In genomic region chr17:81867952-81868673, GRCh38 we compare ENCODE assay signal across 1 cellular context.
TF ChIP-seq lines count a peak whose summit lies in the region.

No MANE protein-coding gene starts in this region.

TF ChIP-seq in HepG2, 621 proteins besides CTCF, POLR2A, EP300 and RAD21 (continued from another document and continues in another):
- TF ChIP-seq, protein P1, sequence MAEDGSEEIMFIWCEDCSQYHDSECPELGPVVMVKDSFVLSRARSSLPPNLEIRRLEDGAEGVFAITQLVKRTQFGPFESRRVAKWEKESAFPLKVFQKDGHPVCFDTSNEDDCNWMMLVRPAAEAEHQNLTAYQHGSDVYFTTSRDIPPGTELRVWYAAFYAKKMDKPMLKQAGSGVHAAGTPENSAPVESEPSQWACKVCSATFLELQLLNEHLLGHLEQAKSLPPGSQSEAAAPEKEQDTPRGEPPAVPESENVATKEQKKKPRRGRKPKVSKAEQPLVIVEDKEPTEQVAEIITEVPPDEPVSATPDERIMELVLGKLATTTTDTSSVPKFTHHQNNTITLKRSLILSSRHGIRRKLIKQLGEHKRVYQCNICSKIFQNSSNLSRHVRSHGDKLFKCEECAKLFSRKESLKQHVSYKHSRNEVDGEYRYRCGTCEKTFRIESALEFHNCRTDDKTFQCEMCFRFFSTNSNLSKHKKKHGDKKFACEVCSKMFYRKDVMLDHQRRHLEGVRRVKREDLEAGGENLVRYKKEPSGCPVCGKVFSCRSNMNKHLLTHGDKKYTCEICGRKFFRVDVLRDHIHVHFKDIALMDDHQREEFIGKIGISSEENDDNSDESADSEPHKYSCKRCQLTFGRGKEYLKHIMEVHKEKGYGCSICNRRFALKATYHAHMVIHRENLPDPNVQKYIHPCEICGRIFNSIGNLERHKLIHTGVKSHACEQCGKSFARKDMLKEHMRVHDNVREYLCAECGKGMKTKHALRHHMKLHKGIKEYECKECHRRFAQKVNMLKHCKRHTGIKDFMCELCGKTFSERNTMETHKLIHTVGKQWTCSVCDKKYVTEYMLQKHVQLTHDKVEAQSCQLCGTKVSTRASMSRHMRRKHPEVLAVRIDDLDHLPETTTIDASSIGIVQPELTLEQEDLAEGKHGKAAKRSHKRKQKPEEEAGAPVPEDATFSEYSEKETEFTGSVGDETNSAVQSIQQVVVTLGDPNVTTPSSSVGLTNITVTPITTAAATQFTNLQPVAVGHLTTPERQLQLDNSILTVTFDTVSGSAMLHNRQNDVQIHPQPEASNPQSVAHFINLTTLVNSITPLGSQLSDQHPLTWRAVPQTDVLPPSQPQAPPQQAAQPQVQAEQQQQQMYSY (CRISPR knock-in tag; IDR thresholded peaks at IDR 0.05): no peak
- TF ChIP-seq RARA (CRISPR knock-in tag; IDR thresholded peaks at IDR 0.05) (no peak), TBP (CRISPR knock-in tag; IDR thresholded peaks at IDR 0.05) (no peak), NCOA2 (CRISPR knock-in tag; IDR thresholded peaks at IDR 0.05) (0 out of 2 replicates have a peak, but pooled peaks have one; percentile 12), DMAP1 (CRISPR knock-in tag; IDR thresholded peaks at IDR 0.05) (no peak), HMG20B (CRISPR knock-in tag; conservative IDR thresholded peaks at IDR 0.05) (no peak), SUZ12 (IDR thresholded peaks at IDR 0.05; ENCODE audit: low read depth, low read length) (no peak), KLF13 (CRISPR knock-in tag; IDR thresholded peaks at IDR 0.05) (0 out of 2 replicates have a peak, but pooled peaks have one; percentile 35), TCF12 (IDR thresholded peaks at IDR 0.05) (no peak), TCF12 (CRISPR knock-in tag; IDR thresholded peaks at IDR 0.05) (peak; percentile 68; the same call in 1 of the 2 replicates), ZNF746 (CRISPR knock-in tag; IDR thresholded peaks at IDR 0.05) (no peak; the same call in 1 of the 2 replicates), MAF1 (CRISPR knock-in tag; IDR thresholded peaks at IDR 0.05; ENCODE audit: borderline replicate concordance) (no peak), ZEB1 (IDR thresholded peaks at IDR 0.05; ENCODE audit: insufficient replicate concordance, low read depth) (no peak), ZNF33B (CRISPR knock-in tag; IDR thresholded peaks at IDR 0.05) (no peak), GABPB1 (CRISPR knock-in tag; IDR thresholded peaks at IDR 0.05) (peak; percentile 31), ZNF205 (CRISPR knock-in tag; IDR thresholded peaks at IDR 0.05) (peak; percentile 13), CREB1 (IDR thresholded peaks at IDR 0.05) (no peak), CREB1 (CRISPR knock-in tag; IDR thresholded peaks at IDR 0.05) (no peak), TEAD2 (CRISPR knock-in tag; IDR thresholded peaks at IDR 0.05) (no peak), ZNF552 (CRISPR knock-in tag; IDR thresholded peaks at IDR 0.05; ENCODE audit: borderline replicate concordance) (peak; percentile 75; the same call in 1 of the 2 replicates), CCDC6 (CRISPR knock-in tag; IDR thresholded peaks at IDR 0.05) (0 out of 2 replicates have a peak, but pooled peaks have one; percentile 23), SMARCC2 (IDR thresholded peaks at IDR 0.05) (no peak), ZNF432 (CRISPR knock-in tag; IDR thresholded peaks at IDR 0.05; ENCODE audit: borderline replicate concordance) (no peak), ZMAT5 (CRISPR knock-in tag; IDR thresholded peaks at IDR 0.05; ENCODE audit: borderline replicate concordance, low read depth) (no peak), MIER2 (CRISPR knock-in tag; IDR thresholded peaks at IDR 0.05) (no peak), DPF2 (CRISPR knock-in tag; IDR thresholded peaks at IDR 0.05; ENCODE audit: borderline replicate concordance, low read depth) (no peak), DNMT3B (CRISPR knock-in tag; conservative IDR thresholded peaks at IDR 0.05) (no peak), ZFP90 (CRISPR knock-in tag; IDR thresholded peaks at IDR 0.05; ENCODE audit: borderline replicate concordance) (no peak; the same call in 1 of the 2 replicates), AHR (CRISPR knock-in tag; IDR thresholded peaks at IDR 0.05) (no peak), ATF3 (CRISPR knock-in tag; IDR thresholded peaks at IDR 0.05) (no peak), ZNF720 (CRISPR knock-in tag; IDR thresholded peaks at IDR 0.05) (no peak), MAFG (CRISPR knock-in tag; IDR thresholded peaks at IDR 0.05) (no peak), RORA (CRISPR knock-in tag; IDR thresholded peaks at IDR 0.05) (no peak), NR1H2 (CRISPR knock-in tag; IDR thresholded peaks at IDR 0.05; ENCODE audit: borderline replicate concordance, low read depth) (no peak), KDM4B (CRISPR knock-in tag; IDR thresholded peaks at IDR 0.05) (0 out of 2 replicates have a peak, but pooled peaks have one; percentile 20), GFI1 (CRISPR knock-in tag; IDR thresholded peaks at IDR 0.05; ENCODE audit: borderline replicate concordance) (no peak; the same call in 1 of the 2 replicates), ZC3H4 (CRISPR knock-in tag; IDR thresholded peaks at IDR 0.05; ENCODE audit: borderline replicate concordance) (peak; percentile 94; the same call in 1 of the 2 replicates), RFXANK (CRISPR knock-in tag; IDR thresholded peaks at IDR 0.05) (no peak), FUBP1 (CRISPR knock-in tag; IDR thresholded peaks at IDR 0.05; ENCODE audit: borderline replicate concordance) (0 out of 2 replicates have a peak, but pooled peaks have one; percentile 17), ARHGAP35 (CRISPR knock-in tag; IDR thresholded peaks at IDR 0.05; ENCODE audit: borderline replicate concordance) (peak; percentile 22; the same call in 1 of the 2 replicates), ZBED4 (CRISPR knock-in tag; IDR thresholded peaks at IDR 0.05; ENCODE audit: borderline replicate concordance) (no peak), CHD2 (IDR thresholded peaks at IDR 0.05; ENCODE audit: low read depth, low read length) (0 out of 2 replicates have a peak, but pooled peaks have one; percentile 33), JUN (CRISPR knock-in tag; IDR thresholded peaks at IDR 0.05) (no peak), ZNF670 (CRISPR knock-in tag; IDR thresholded peaks at IDR 0.05; ENCODE audit: borderline replicate concordance) (no peak), RBM22 (optimal IDR thresholded peaks at IDR 0.05; ENCODE audit: low read length) (peak; percentile 5), PITX1 (CRISPR knock-in tag; IDR thresholded peaks at IDR 0.05) (peak; percentile 50), TBL1XR1 (IDR thresholded peaks at IDR 0.05; ENCODE audit: borderline replicate concordance, low read length, partially characterized antibody) (no peak), ZNF644 (CRISPR knock-in tag; IDR thresholded peaks at IDR 0.05; ENCODE audit: low read depth) (no peak), KLF6 (CRISPR knock-in tag; IDR thresholded peaks at IDR 0.05) (0 out of 2 replicates have a peak, but pooled peaks have one; percentile 1)
- TF ChIP-seq, protein P2, sequence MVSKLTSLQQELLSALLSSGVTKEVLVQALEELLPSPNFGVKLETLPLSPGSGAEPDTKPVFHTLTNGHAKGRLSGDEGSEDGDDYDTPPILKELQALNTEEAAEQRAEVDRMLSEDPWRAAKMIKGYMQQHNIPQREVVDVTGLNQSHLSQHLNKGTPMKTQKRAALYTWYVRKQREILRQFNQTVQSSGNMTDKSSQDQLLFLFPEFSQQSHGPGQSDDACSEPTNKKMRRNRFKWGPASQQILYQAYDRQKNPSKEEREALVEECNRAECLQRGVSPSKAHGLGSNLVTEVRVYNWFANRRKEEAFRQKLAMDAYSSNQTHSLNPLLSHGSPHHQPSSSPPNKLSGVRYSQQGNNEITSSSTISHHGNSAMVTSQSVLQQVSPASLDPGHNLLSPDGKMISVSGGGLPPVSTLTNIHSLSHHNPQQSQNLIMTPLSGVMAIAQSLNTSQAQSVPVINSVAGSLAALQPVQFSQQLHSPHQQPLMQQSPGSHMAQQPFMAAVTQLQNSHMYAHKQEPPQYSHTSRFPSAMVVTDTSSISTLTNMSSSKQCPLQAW (CRISPR knock-in tag; IDR thresholded peaks at IDR 0.05): 0 out of 2 replicates have a peak, but pooled peaks have one; percentile 15
- TF ChIP-seq, protein P3, sequence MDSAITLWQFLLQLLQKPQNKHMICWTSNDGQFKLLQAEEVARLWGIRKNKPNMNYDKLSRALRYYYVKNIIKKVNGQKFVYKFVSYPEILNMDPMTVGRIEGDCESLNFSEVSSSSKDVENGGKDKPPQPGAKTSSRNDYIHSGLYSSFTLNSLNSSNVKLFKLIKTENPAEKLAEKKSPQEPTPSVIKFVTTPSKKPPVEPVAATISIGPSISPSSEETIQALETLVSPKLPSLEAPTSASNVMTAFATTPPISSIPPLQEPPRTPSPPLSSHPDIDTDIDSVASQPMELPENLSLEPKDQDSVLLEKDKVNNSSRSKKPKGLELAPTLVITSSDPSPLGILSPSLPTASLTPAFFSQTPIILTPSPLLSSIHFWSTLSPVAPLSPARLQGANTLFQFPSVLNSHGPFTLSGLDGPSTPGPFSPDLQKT (CRISPR knock-in tag; IDR thresholded peaks at IDR 0.05; ENCODE audit: borderline replicate concordance): no peak
- TF ChIP-seq, protein P4, sequence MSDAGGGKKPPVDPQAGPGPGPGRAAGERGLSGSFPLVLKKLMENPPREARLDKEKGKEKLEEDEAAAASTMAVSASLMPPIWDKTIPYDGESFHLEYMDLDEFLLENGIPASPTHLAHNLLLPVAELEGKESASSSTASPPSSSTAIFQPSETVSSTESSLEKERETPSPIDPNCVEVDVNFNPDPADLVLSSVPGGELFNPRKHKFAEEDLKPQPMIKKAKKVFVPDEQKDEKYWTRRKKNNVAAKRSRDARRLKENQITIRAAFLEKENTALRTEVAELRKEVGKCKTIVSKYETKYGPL (CRISPR knock-in tag; IDR thresholded peaks at IDR 0.05): no peak
- TF ChIP-seq, protein P5, sequence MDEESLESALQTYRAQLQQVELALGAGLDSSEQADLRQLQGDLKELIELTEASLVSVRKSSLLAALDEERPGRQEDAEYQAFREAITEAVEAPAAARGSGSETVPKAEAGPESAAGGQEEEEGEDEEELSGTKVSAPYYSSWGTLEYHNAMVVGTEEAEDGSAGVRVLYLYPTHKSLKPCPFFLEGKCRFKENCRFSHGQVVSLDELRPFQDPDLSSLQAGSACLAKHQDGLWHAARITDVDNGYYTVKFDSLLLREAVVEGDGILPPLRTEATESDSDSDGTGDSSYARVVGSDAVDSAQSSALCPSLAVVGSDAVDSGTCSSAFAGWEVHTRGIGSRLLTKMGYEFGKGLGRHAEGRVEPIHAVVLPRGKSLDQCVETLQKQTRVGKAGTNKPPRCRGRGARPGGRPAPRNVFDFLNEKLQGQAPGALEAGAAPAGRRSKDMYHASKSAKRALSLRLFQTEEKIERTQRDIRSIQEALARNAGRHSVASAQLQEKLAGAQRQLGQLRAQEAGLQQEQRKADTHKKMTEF (CRISPR knock-in tag; IDR thresholded peaks at IDR 0.05): no peak
- TF ChIP-seq, protein P6, sequence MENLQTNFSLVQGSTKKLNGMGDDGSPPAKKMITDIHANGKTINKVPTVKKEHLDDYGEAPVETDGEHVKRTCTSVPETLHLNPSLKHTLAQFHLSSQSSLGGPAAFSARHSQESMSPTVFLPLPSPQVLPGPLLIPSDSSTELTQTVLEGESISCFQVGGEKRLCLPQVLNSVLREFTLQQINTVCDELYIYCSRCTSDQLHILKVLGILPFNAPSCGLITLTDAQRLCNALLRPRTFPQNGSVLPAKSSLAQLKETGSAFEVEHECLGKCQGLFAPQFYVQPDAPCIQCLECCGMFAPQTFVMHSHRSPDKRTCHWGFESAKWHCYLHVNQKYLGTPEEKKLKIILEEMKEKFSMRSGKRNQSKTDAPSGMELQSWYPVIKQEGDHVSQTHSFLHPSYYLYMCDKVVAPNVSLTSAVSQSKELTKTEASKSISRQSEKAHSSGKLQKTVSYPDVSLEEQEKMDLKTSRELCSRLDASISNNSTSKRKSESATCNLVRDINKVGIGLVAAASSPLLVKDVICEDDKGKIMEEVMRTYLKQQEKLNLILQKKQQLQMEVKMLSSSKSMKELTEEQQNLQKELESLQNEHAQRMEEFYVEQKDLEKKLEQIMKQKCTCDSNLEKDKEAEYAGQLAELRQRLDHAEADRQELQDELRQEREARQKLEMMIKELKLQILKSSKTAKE (CRISPR knock-in tag; IDR thresholded peaks at IDR 0.05; ENCODE audit: borderline replicate concordance): peak; percentile 45
